Comparison of ENCODE assay signal across 8 cellular contexts in the genomic region with DNA sequence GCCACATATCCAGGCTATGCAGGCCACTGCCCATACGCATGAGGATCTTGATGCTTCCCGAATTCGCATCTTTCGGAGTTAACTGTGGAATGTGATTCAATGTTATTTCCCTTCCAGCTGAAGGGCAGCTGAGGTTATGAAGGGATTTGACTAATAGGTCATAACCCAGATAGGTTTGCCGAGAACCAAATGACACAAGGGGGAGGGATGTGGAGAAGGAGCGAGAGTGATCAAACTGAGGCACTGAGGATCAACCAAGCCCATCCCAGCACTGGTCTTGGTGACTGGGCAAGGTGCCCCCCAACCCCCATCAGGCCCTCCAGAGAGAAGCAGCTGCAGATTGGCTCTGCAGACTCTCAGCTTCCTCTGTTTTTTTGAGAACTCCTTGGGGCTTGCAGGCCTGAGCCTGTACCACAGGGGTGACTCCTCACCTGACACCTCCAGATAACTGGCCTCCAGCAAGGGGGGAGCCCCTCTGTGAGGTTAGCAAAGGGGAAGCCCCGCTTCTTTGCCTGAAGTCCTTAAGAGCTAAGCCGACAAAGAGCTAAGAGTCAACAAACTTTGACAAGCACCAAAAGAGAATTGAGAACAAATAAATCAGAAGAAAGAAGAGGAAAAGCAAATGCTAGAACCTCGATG.
A peak's percentile ranks its signal among the peaks of the same experiment; 100 is the strongest.
DNase-seq lines count a peak whose midpoint lies in the region; ATAC-seq and TF ChIP-seq lines count a peak whose summit lies in the region.

No MANE protein-coding gene starts in this region.

- no peaks in the 10 kb centered on the region for H3K9me2 ChIP-seq in PC-9 (ENCODE audit: insufficient read depth)

- peak; percentile 45 for DNase-seq in GM13977 (ENCODE audit: low spot score)
- DNase-seq in RWPE1 (ENCODE audit: low spot score) = peak; percentile 7
- peak; percentile 82 for DNase-seq in fibroblast of mammary gland (ENCODE audit: low read depth)
- DNase-seq in NCI-H1092 treated with DMSO at 0.1 percent for 48 hours (lab: John Stamatoyannopoulos, UW) = no peak
- no peak for DNase-seq in NCI-H510A (lab: John Stamatoyannopoulos, UW)
- DNase-seq in PC-9 = no peak

- H3F3A ChIP-seq in PC-9 (ENCODE audit: insufficient read depth, low read depth) = no peaks in the 10 kb centered on the region

- BruUV-seq in PC-9 (replicated peaks; lab: Mats Ljungman, UMichigan) = no TSS peak

- in situ Hi-C loops in GM13977 (cut with MboI; ENCODE audit: low pct_unique_long_range_greater_than_20kb, low sequenced_read_pairs, unreplicated experiment) = no loop called here

- CTCF ChIA-PET in RWPE1 (lab: Yijun Ruan, JAX) = interaction anchor here (0.7 kb wide), 1 partner anchor 176 kb away, joined by 6 read pairs; no protein-coding TSS in a partner anchor
- CTCF ChIA-PET in PC-9 (lab: Charles Lee) = no interaction called here

- POLR2A ChIA-PET in RWPE1 (lab: Yijun Ruan, JAX; ENCODE audit: low non-redundant PET) (interaction anchor here (0.6 kb wide), 1 partner anchor 10 kb away, joined by 3 read pairs; no protein-coding TSS in a partner anchor), PC-9 (lab: Charles Lee; ENCODE audit: unreplicated experiment) (interaction anchor here (0.6 kb wide), 1 partner anchor 130 kb away, joined by 6 read pairs; no protein-coding TSS in a partner anchor)

- H3K4me3 ChIP-seq in fibroblast of mammary gland (ENCODE audit: control insufficient read depth, low read depth, low read length) (peak overlapping the region; percentile 71), rectal smooth muscle tissue (ENCODE audit: low read length) (peak overlapping the region; percentile 47), PC-9 (no peak overlapping the region)

- H3K4me1 ChIP-seq in rectal smooth muscle tissue (ENCODE audit: control insufficient read depth, insufficient read depth, low read length) (peaks cover 2% of the 10 kb centered on the region), PC-9 (replicated peaks; ENCODE audit: insufficient read depth) (no peaks in the 10 kb centered on the region)

- H3K27me3 ChIP-seq in rectal smooth muscle tissue (ENCODE audit: control insufficient read depth, insufficient read depth, low read length) (no peaks in the 10 kb centered on the region), PC-9 (ENCODE audit: insufficient read depth, low read depth) (no peaks in the 10 kb centered on the region)

- TF ChIP-seq CTCF in GM13977 (IDR thresholded peaks at IDR 0.05; ENCODE audit: extremely low read depth, insufficient read depth, missing control alignments) (no peak), RWPE1 (conservative IDR thresholded peaks at IDR 0.05; ENCODE audit: low read depth) (no peak), fibroblast of mammary gland (conservative IDR thresholded peaks at IDR 0.05; ENCODE audit: control insufficient read depth, insufficient read depth, low read depth, low read length) (no peak), PC-9 (conservative IDR thresholded peaks at IDR 0.05) (no peak)

- no peaks in the 10 kb centered on the region for H3K79me2 ChIP-seq in PC-9 (ENCODE audit: low read depth)

- no peak overlapping the region for H3K27ac ChIP-seq in RWPE1
- no peak overlapping the region for H3K27ac ChIP-seq in rectal smooth muscle tissue (ENCODE audit: low read depth, low read length)
- H3K27ac ChIP-seq in PC-9 = no peak overlapping the region

- ATAC-seq in HG02884 (IDR thresholded peaks at IDR 0.05; ENCODE audit: unreplicated experiment) = no peak

- H3K9me3 ChIP-seq in PC-9 (ENCODE audit: insufficient read depth, low read depth) = no peaks in the 10 kb centered on the region

- H3K4me2 ChIP-seq in PC-9 = no peak overlapping the region

- no peak overlapping the region for H3K9ac ChIP-seq in rectal smooth muscle tissue (ENCODE audit: low read length)

- no peak overlapping the region for H2AFZ ChIP-seq in PC-9

- H3K36me3 ChIP-seq in rectal smooth muscle tissue (ENCODE audit: control insufficient read depth, insufficient read depth, low read length) (no peaks in the 10 kb centered on the region), PC-9 (ENCODE audit: low read depth) (no peaks in the 10 kb centered on the region)

- intact Hi-C loops in PC-9 (cut with micrococcal nuclease; ENCODE audit: unreplicated experiment) = no loop called here

- H4K20me1 ChIP-seq in PC-9 (ENCODE audit: insufficient read depth) = no peaks in the 10 kb centered on the region

Comparison
In these comparisons a context has a peak if more than half of its experiments do, and no peak if none do; other contexts are left out.
1. DNase-seq: peak in GM13977 (single experiment), RWPE1 (single experiment) and fibroblast of mammary gland (single experiment); none in NCI-H1092 treated with DMSO at 0.1 percent for 48 hours (single experiment), NCI-H510A (single experiment) and PC-9 (0 of 2).